In the genomic region with DNA sequence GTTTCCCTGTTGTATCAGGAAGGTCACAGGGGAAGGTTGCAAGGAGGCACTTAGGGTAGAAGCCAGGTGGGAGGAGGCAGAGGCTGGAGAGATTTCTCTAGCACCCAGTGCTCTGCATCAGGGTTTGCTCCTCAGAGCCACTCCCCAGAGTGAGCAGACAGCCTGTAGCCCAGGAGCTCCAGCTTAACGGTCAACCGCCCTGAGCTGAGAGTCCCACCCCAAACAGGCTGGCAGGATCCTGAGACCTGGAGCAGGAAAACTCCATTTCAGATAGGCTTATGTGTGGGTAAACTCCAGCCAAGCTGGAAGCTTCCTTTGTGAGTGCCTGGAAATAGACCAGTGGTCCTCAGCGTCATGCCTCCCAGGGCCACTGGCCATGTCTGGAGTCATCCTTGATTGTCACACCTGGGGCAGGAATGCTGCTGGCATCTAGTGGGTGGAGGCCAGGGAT, we compare ENCODE assay signal across 16 cellular contexts. TPM values are rescaled to one million over a fixed set of nuclear protein-coding genes. Genes with fewer than 3 reads are reported as not detected.
DNase-seq lines count a peak whose midpoint lies in the region; ATAC-seq and TF ChIP-seq lines count a peak whose summit lies in the region.
"Had no signal": no experiment of that assay in that cellular context is flagged by ENCODE, and none has a peak within 500 bp of the region (broad histone marks: within the 10 kb centered on the region; RNA-seq: fewer than 3 reads in every experiment).

No MANE protein-coding gene starts in this region.

- TF ChIP-seq CTCF in lower lobe of right lung (IDR thresholded peaks at IDR 0.05) (no peak), testis (IDR thresholded peaks at IDR 0.05) (no peak)

- H3K4me3 ChIP-seq in lower lobe of right lung (no peak overlapping the region), testis (no peak overlapping the region)
- H3K4me3 ChIP-seq: ascending aorta, esophagus squamous epithelium, GM23248, SJCRH30 had no signal

- H3K4me1 ChIP-seq in lower lobe of right lung (peaks cover 65% of the 10 kb centered on the region), testis (peaks cover 43% of the 10 kb centered on the region)

- H3K36me3 ChIP-seq in lower lobe of right lung (peaks cover 52% of the 10 kb centered on the region), testis (ENCODE audit: low read depth, missing control alignments) (no peaks in the 10 kb centered on the region)

- H3K9me3 Mint-ChIP-seq in activated T-helper 1 cell treated with anti-CD3 and anti-CD28 coated beads, Interleukin-12 subunit alpha, Interleukin-12 subunit beta, Interleukin-2, Interleukin-4 antibody, amounts not matched to agents 30 ng/mL and 10 ng/mL and 1 ng/mL, durations not matched to agents 14 hours and 24 hours and 36 hours: no peaks in the 10 kb centered on the region
- H3K9me3 Mint-ChIP-seq: T-helper 2 cell treated with Interferon-gamma antibody and Interleukin-4, amounts not matched to agents 5 μg/mL and 100 μg/mL, for 36 hours had no signal

- no peak overlapping the region for H3K4me3 Mint-ChIP-seq in T-helper 17 cell
- H3K4me3 Mint-ChIP-seq in activated T-helper 1 cell treated with anti-CD3 and anti-CD28 coated beads, Interleukin-12 subunit alpha, Interleukin-12 subunit beta, Interleukin-2, Interleukin-4 antibody, amounts not matched to agents 30 ng/mL and 10 ng/mL and 1 ng/mL, durations not matched to agents 14 hours and 24 hours and 36 hours: no peak overlapping the region
- H3K4me3 Mint-ChIP-seq: T-helper 2 cell treated with Interferon-gamma antibody and Interleukin-4, amounts not matched to agents 5 μg/mL and 100 μg/mL, for 36 hours had no signal

- H3K27ac ChIP-seq in lower lobe of right lung (peak overlapping the region; percentile 14), testis (peak overlapping the region in 1 of 2 donors; percentile 12)
- H3K27ac ChIP-seq: ascending aorta, GM23248, SJCRH30 had no signal

- peak overlapping the region; percentile 53 for H3K27ac Mint-ChIP-seq in T-helper 17 cell
- H3K27ac Mint-ChIP-seq in activated T-helper 1 cell treated with anti-CD3 and anti-CD28 coated beads, Interleukin-12 subunit alpha, Interleukin-12 subunit beta, Interleukin-2, Interleukin-4 antibody, amounts not matched to agents 30 ng/mL and 10 ng/mL and 1 ng/mL, durations not matched to agents 14 hours and 24 hours and 36 hours: no peak overlapping the region
- H3K27ac Mint-ChIP-seq: T-helper 2 cell treated with Interferon-gamma antibody and Interleukin-4, amounts not matched to agents 5 μg/mL and 100 μg/mL, for 36 hours had no signal

- intact Hi-C loops in Right ventricle myocardium inferior (cut with DNase I) (loop anchor here (2.0 kb wide), 1 partner anchor 19 kb away; no protein-coding TSS in a partner anchor), lower lobe of right lung (cut with DNase I) (no loop called here), testis (cut with DNase I; ENCODE audit: low total_unique reads) (no loop called here)
- intact Hi-C loops in activated T-helper 1 cell treated with anti-CD3 and anti-CD28 coated beads, Interleukin-12 subunit alpha, Interleukin-12 subunit beta, Interleukin-2, Interleukin-4 antibody, amounts not matched to agents 30 ng/mL and 10 ng/mL and 1 ng/mL, durations not matched to agents 14 hours and 24 hours and 36 hours (cut with micrococcal nuclease): no loop called here

- H3K27me3 Mint-ChIP-seq in T-helper 17 cell: no peaks in the 10 kb centered on the region
- H3K27me3 Mint-ChIP-seq in activated T-helper 1 cell treated with anti-CD3 and anti-CD28 coated beads, Interleukin-12 subunit alpha, Interleukin-12 subunit beta, Interleukin-2, Interleukin-4 antibody, amounts not matched to agents 30 ng/mL and 10 ng/mL and 1 ng/mL, durations not matched to agents 14 hours and 24 hours and 36 hours (ENCODE audit: insufficient read depth): no peaks in the 10 kb centered on the region

- no peaks in the 10 kb centered on the region for H3K36me3 Mint-ChIP-seq in T-helper 17 cell (ENCODE audit: low read depth)
- peaks cover 12% of the 10 kb centered on the region for H3K36me3 Mint-ChIP-seq in activated T-helper 1 cell treated with anti-CD3 and anti-CD28 coated beads, Interleukin-12 subunit alpha, Interleukin-12 subunit beta, Interleukin-2, Interleukin-4 antibody, amounts not matched to agents 30 ng/mL and 10 ng/mL and 1 ng/mL, durations not matched to agents 14 hours and 24 hours and 36 hours (ENCODE audit: low read depth)

- H3K9me3 ChIP-seq in T-helper 17 cell (ENCODE audit: control insufficient read depth, low read length, poor library complexity, severe bottlenecking) (no peaks in the 10 kb centered on the region), lower lobe of right lung (no peaks in the 10 kb centered on the region), testis (no peaks in the 10 kb centered on the region)
- H3K9me3 ChIP-seq: ascending aorta, esophagus squamous epithelium, SJCRH30 had no signal

- no peak for DNase-seq in T-helper 17 cell
- DNase-seq in Right ventricle myocardium inferior (ENCODE audit: missing footprints): peak; percentile 40
- no peak for DNase-seq in lower lobe of right lung
- DNase-seq in testis: peak; percentile 57
- no peak for DNase-seq in HK-2 (ENCODE audit: unreplicated experiment)
- DNase-seq in activated T-helper 1 cell treated with anti-CD3 and anti-CD28 coated beads, Interleukin-12 subunit alpha, Interleukin-12 subunit beta, Interleukin-2, Interleukin-4 antibody, amounts not matched to agents 30 ng/mL and 10 ng/mL and 1 ng/mL, durations not matched to agents 14 hours and 24 hours and 36 hours (ENCODE audit: low spot score): no peak
- DNase-seq: activated naive CD4-positive, alpha-beta T cell treated with Interleukin-2 at 50 U/mL for 16 hours; AML-193; esophagus squamous epithelium; GM23248; NCI-H226; SJCRH30 had no signal

- ATAC-seq in T-helper 17 cell (no peak), Right ventricle myocardium inferior (peak; percentile 2), lower lobe of right lung (peak in 1 of 2 donors; percentile 41), HG03520 (IDR thresholded peaks at IDR 0.05; ENCODE audit: unreplicated experiment) (no peak), GM18511 (IDR thresholded peaks at IDR 0.05; ENCODE audit: unreplicated experiment) (no peak)

- TF ChIP-seq POLR2A in testis (IDR thresholded peaks at IDR 0.05): no peak

- peaks cover 32% of the 10 kb centered on the region for H3K4me1 Mint-ChIP-seq in T-helper 17 cell
- peaks cover 10% of the 10 kb centered on the region for H3K4me1 Mint-ChIP-seq in activated T-helper 1 cell treated with anti-CD3 and anti-CD28 coated beads, Interleukin-12 subunit alpha, Interleukin-12 subunit beta, Interleukin-2, Interleukin-4 antibody, amounts not matched to agents 30 ng/mL and 10 ng/mL and 1 ng/mL, durations not matched to agents 14 hours and 24 hours and 36 hours (ENCODE audit: low read depth)

- WGBS in testis, 2 donors: 59% methylated on average over 3 of the region's 3 CpGs; no CpG with 5 or more reads in 1 of the 2 donors

- H3K27me3 ChIP-seq in lower lobe of right lung (ENCODE audit: low read depth): no peaks in the 10 kb centered on the region
- no peaks in the 10 kb centered on the region for H3K27me3 ChIP-seq in testis
- H3K27me3 ChIP-seq: ascending aorta, esophagus squamous epithelium, SJCRH30 had no signal

RNA-seq across cellular contexts. Expression of a gene that starts 37.9 kb away (rescaled TPM):
- 100 to 1,000 TPM; 268 to 269 TPM for total RNA-seq in T-helper 17 cell
- 312 TPM for total RNA-seq in Right ventricle myocardium inferior
- total RNA-seq in lower lobe of right lung: 232 TPM
- 100 to 1,000 TPM; 304 to 337 TPM for total RNA-seq in testis
- polyA plus RNA-seq in testis (ENCODE audit: insufficient read depth, low read depth, low replicate concordance): 191 TPM
- 169 and 175 TPM in 2 replicates for total RNA-seq in activated T-helper 1 cell treated with anti-CD3 and anti-CD28 coated beads, Interleukin-12 subunit alpha, Interleukin-12 subunit beta, Interleukin-2, Interleukin-4 antibody, amounts not matched to agents 30 ng/mL and 10 ng/mL and 1 ng/mL, durations not matched to agents 14 hours and 24 hours and 36 hours

Comparison
In these comparisons a context has a peak if more than half of its experiments do, and no peak if none do; other contexts are left out.
1. DNase-seq: peak in Right ventricle myocardium inferior (single experiment) and testis (single experiment); none in T-helper 17 cell (0 of 3), lower lobe of right lung (single experiment), HK-2 (single experiment) and activated T-helper 1 cell treated with anti-CD3 and anti-CD28 coated beads, Interleukin-12 subunit alpha, Interleukin-12 subunit beta, Interleukin-2, Interleukin-4 antibody, amounts not matched to agents 30 ng/mL and 10 ng/mL and 1 ng/mL, durations not matched to agents 14 hours and 24 hours and 36 hours (single experiment).